17 cellular contexts compared by ENCODE assay signal in genomic region chr5:63553069-63553468, GRCh38.
"Had no signal": no experiment of that assay in that cellular context is flagged by ENCODE, and none has a peak within 500 bp of the region (broad histone marks: within the 10 kb centered on the region; RNA-seq: fewer than 3 reads in every experiment).

No MANE protein-coding gene starts in this region.

- DNase-seq: colonic mucosa; dermis blood vessel endothelial cell; erythroblast; foreskin melanocyte; head of caudate nucleus; kidney; left colon; naive thymus-derived CD4-positive, alpha-beta T cell; nephron progenitor cell; psoas muscle; sigmoid colon; stimulated activated CD4-positive, alpha-beta T cell treated with anti-CD3 and anti-CD28 coated beads, Interleukin-2, amount 100 ng/mL, for 24 hours; stimulated activated naive CD4-positive, alpha-beta T cell; trophoblast cell had no signal

- H3K36me3 Mint-ChIP-seq: naive thymus-derived CD4-positive, alpha-beta T cell had no signal

- H3K36me3 ChIP-seq: colonic mucosa, right atrium auricular region, sigmoid colon had no signal

- H3K27me3 ChIP-seq: colonic mucosa, hepatocyte, right atrium auricular region, sigmoid colon had no signal

- H3K4me1 Mint-ChIP-seq: naive thymus-derived CD4-positive, alpha-beta T cell; nephron progenitor cell had no signal

- H3K9me3 ChIP-seq: colonic mucosa, psoas muscle, right atrium auricular region, sigmoid colon had no signal

- H3K27ac ChIP-seq: colonic mucosa, hepatocyte, psoas muscle, right atrium auricular region, sigmoid colon, skin epidermis had no signal

- H3K4me3 ChIP-seq: colonic mucosa, hepatocyte, psoas muscle, right atrium auricular region, sigmoid colon, skin epidermis had no signal

- H3K4me1 ChIP-seq: colonic mucosa, psoas muscle, right atrium auricular region, sigmoid colon had no signal

- H3K27ac Mint-ChIP-seq: naive thymus-derived CD4-positive, alpha-beta T cell; nephron progenitor cell had no signal

- H3K9me3 Mint-ChIP-seq: nephron progenitor cell had no signal

- H3K27me3 Mint-ChIP-seq: naive thymus-derived CD4-positive, alpha-beta T cell had no signal

- H3K4me3 Mint-ChIP-seq: naive thymus-derived CD4-positive, alpha-beta T cell; nephron progenitor cell had no signal
